7 cellular contexts compared by ENCODE assay signal in the genomic region with DNA sequence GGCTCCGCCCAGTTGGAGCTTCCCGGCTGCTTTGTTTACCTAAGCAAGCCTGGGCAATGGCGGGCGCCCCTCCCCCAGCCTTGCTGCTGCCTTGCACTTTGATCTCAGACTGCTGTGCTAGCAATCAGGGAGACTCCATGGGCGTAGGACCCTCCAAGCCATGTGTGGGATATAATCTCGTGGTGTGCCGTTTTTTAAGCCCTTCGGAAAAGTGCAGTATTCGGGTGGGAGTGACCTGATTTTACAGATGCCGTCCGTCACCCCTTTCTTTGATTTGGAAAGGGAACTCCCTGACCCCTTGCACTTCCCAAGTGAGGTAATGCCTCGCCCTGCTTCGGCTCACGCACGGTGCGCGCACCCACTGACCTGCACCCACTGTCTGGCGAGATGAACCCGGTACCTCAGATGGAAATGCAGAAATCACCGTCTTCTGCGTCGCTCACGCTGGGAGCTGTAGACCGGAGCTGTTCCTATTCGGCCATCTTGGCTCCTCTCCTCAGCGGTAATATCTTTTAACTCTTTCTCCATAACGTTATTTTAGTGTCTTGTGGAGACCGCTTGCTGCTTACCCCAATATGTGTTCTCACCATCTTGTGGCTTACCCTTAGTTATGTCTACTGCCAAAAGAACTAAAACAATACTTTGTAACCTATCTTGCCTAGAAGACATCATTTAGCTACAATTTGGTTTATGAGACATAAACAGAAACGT.
DNase-seq lines count a peak whose midpoint lies in the region; TF ChIP-seq lines count a peak whose summit lies in the region.
"Not testable (repeated sequence)": the region's sequence is repeated elsewhere in the genome, so short reads cannot be mapped to it uniquely, and the experiment has no call there.

No MANE protein-coding gene starts in this region.

- peaks cover 19% of the 10 kb centered on the region for H3K36me3 Mint-ChIP-seq in neural crest cell (ENCODE audit: low read depth)

- peak overlapping the region; percentile 9 for H3K4me3 ChIP-seq in cardiac muscle cell

- not testable (repeated sequence) for H3K4me1 ChIP-seq in cardiac muscle cell (ENCODE audit: low read depth)

- peaks cover 23% of the 10 kb centered on the region for H3K4me1 Mint-ChIP-seq in neural crest cell

- peak overlapping the region; percentile 99 for H3K27ac Mint-ChIP-seq in neural crest cell (ENCODE audit: unreplicated experiment)

- H3K27me3 ChIP-seq in cardiac muscle cell: not testable (repeated sequence)

- DNase-seq in DMS153 (lab: John Stamatoyannopoulos, UW) (peak; percentile 41), HT-29 (ENCODE audit: low spot score) (peak; percentile 27), NCI-H187 treated with DMSO at 0.1 percent for 48 hours (lab: John Stamatoyannopoulos, UW) (peak; percentile 14), NCI-H82 (lab: John Stamatoyannopoulos, UW) (peak; percentile 14), SW480 (ENCODE audit: low spot score) (peak; percentile 29), neural crest cell (ENCODE audit: low read depth, low spot score) (peak; percentile 34)
- not testable (repeated sequence) for DNase-seq in cardiac muscle cell (ENCODE audit: low read depth in 1 of 2, low spot score in 1 of 2)

- H3K9me3 Mint-ChIP-seq in neural crest cell: not testable (repeated sequence)

- not testable (repeated sequence) for H3K9me3 ChIP-seq in cardiac muscle cell (ENCODE audit: low read depth)

- H3K27ac ChIP-seq in cardiac muscle cell: not testable (repeated sequence)

- peak overlapping the region; percentile 92 for H3K4me3 Mint-ChIP-seq in neural crest cell

- not testable (repeated sequence) for H3K27me3 Mint-ChIP-seq in neural crest cell (ENCODE audit: low read depth)

- not testable (repeated sequence) for H3K36me3 ChIP-seq in cardiac muscle cell

- TF ChIP-seq CTCF in cardiac muscle cell (IDR thresholded peaks at IDR 0.05; ENCODE audit: low read depth, low read length); neural crest cell (conservative IDR thresholded peaks at IDR 0.05): not testable (repeated sequence)
